ENCODE assay signal across 26 cellular contexts in genomic region chr1:72540674-72541073, GRCh38.
DNase-seq lines count a peak whose midpoint lies in the region; ATAC-seq, FAIRE-seq and TF ChIP-seq lines count a peak whose summit lies in the region.
"Had no signal": no experiment of that assay in that cellular context is flagged by ENCODE, and none has a peak within 500 bp of the region (broad histone marks: within the 10 kb centered on the region; RNA-seq: fewer than 3 reads in every experiment).

No MANE protein-coding gene starts in this region.

- H3K9ac ChIP-seq in HepG2 (ENCODE audit: insufficient read depth, low read depth, low read length), result no peak overlapping the region
- H3K9ac ChIP-seq: BLaER1 had no signal

- no peak for TF ChIP-seq RAD21 in HepG2 (CRISPR knock-in tag; IDR thresholded peaks at IDR 0.05)

- no peaks in the 10 kb centered on the region for H3K79me2 ChIP-seq in HepG2 (ENCODE audit: insufficient read depth, low read length)

- ATAC-seq in HepG2, result no peak
- ATAC-seq in right lobe of liver, result peak; percentile 22 to 81 (median 52)
- no peak for ATAC-seq in GM19452 (IDR thresholded peaks at IDR 0.05; ENCODE audit: unreplicated experiment)
- ATAC-seq: GM12878 had no signal

- TF ChIP-seq EP300 in HepG2 (IDR thresholded peaks at IDR 0.05; ENCODE audit: low read depth in 2 of 2, low read length in 2 of 2), result no peak
- TF ChIP-seq EP300 in HepG2 (CRISPR knock-in tag; IDR thresholded peaks at IDR 0.05; ENCODE audit: borderline replicate concordance), result no peak

- H4K20me1 ChIP-seq in HepG2 (ENCODE audit: insufficient read depth, low read length), result no peaks in the 10 kb centered on the region
- H4K20me1 ChIP-seq: BLaER1 had no signal

- H3K4me2 ChIP-seq in HepG2 (ENCODE audit: low read depth, low read length), result no peak overlapping the region
- H3K4me2 ChIP-seq: BLaER1 had no signal

- POLR2A ChIA-PET in HepG2 (lab: Yijun Ruan, JAX), result no interaction called here

- H3K27me3 ChIP-seq in bronchial epithelial cell (ENCODE audit: control insufficient read depth, insufficient read depth, low read length), result no peaks in the 10 kb centered on the region
- no peaks in the 10 kb centered on the region for H3K27me3 ChIP-seq in HepG2 (ENCODE audit: control insufficient read depth in 1 of 2, insufficient read depth in 2 of 2, low read length in 2 of 2)
- H3K27me3 ChIP-seq in right lobe of liver, result no peaks in the 10 kb centered on the region
- H3K27me3 ChIP-seq in WERI-Rb-1 (ENCODE audit: insufficient read depth, low read depth, severe bottlenecking), result no peaks in the 10 kb centered on the region
- H3K27me3 ChIP-seq: BE2C, BLaER1 had no signal

- FAIRE-seq in bronchial epithelial cell (lab: Jason Lieb, UNC), result peak; percentile 70
- FAIRE-seq in HepG2 (lab: Jason Lieb, UNC), result no peak
- FAIRE-seq: A204.1, GM12878, GM12892, GM18507 had no signal

- peaks cover 34% of the 10 kb centered on the region; the same call in 1 of the 2 replicates for H3K9me3 ChIP-seq in HepG2 (ENCODE audit: low read length)
- no peaks in the 10 kb centered on the region for H3K9me3 ChIP-seq in right lobe of liver
- H3K9me3 ChIP-seq in WERI-Rb-1 (ENCODE audit: severe bottlenecking), result no peaks in the 10 kb centered on the region
- H3K9me3 ChIP-seq: BE2C, BLaER1 had no signal

- in situ Hi-C loops in HepG2 (cut with HindIII; ENCODE audit: extremely low pct_ligation_motif_present, low pct_unique_long_range_greater_than_20kb), result no loop called here

- H3K27ac ChIP-seq in HepG2 (ENCODE audit: extremely low read length, insufficient read depth, low read length), result no peak overlapping the region
- no peak overlapping the region for H3K27ac ChIP-seq in right lobe of liver
- H3K27ac ChIP-seq in WERI-Rb-1, result no peak overlapping the region
- H3K27ac ChIP-seq: BLaER1 had no signal

- CTCF ChIA-PET in HepG2 (lab: Yijun Ruan, JAX; ENCODE audit: low intra/inter-chr PET ratio, low total read pairs), result no interaction called here

- intact Hi-C loops in HepG2 (cut with micrococcal nuclease; ENCODE audit: unreplicated experiment) (no loop called here), right lobe of liver (cut with DNase I) (loop anchor here in 1 of 2 donors (2.0 kb wide), 1 partner anchor 30 kb away; no protein-coding TSS in a partner anchor)

- no peaks in the 10 kb centered on the region for H3K36me3 ChIP-seq in bronchial epithelial cell (ENCODE audit: control insufficient read depth, insufficient read depth, low read length)
- H3K36me3 ChIP-seq in HepG2 (replicated peaks in 1 of 2; ENCODE audit: control insufficient read depth in 1 of 2, insufficient read depth in 2 of 2, low read length in 2 of 2), result no peaks in the 10 kb centered on the region
- no peaks in the 10 kb centered on the region for H3K36me3 ChIP-seq in right lobe of liver
- no peaks in the 10 kb centered on the region for H3K36me3 ChIP-seq in WERI-Rb-1
- H3K36me3 ChIP-seq: BE2C, BLaER1 had no signal

- H3K4me3 ChIP-seq in bronchial epithelial cell (ENCODE audit: low read depth, low read length) (no peak overlapping the region), HepG2 (replicated peaks in 1 of 3; ENCODE audit: insufficient read depth in 1 of 3, low read depth in 2 of 3, low read length in 3 of 3) (no peak overlapping the region), right lobe of liver (no peak overlapping the region), WERI-Rb-1 (ENCODE audit: low read depth, low read length) (no peak overlapping the region)
- H3K4me3 ChIP-seq: BLaER1, GM12878 had no signal

- no peak overlapping the region for H2AFZ ChIP-seq in HepG2 (ENCODE audit: low read length)

- TF ChIP-seq POLR2A in HepG2 (IDR thresholded peaks at IDR 0.05; ENCODE audit: insufficient read depth in 1 of 2, low read depth in 2 of 2, low read length in 2 of 2) (no peak), right lobe of liver (IDR thresholded peaks at IDR 0.05) (no peak)

- BruUV-seq in HepG2 (replicated peaks; lab: Mats Ljungman, UMichigan), result no TSS peak

- no peak for TF ChIP-seq CTCF in bronchial epithelial cell (IDR thresholded peaks at IDR 0.05; ENCODE audit: insufficient read depth, low read length, severe bottlenecking)
- TF ChIP-seq CTCF in HepG2 (CRISPR knock-in tag; IDR thresholded peaks at IDR 0.05), result no peak
- no peak for TF ChIP-seq CTCF in right lobe of liver (IDR thresholded peaks at IDR 0.05)
- TF ChIP-seq CTCF in WERI-Rb-1 (IDR thresholded peaks at IDR 0.05; ENCODE audit: low read depth, low read length), result no peak

- DNase-seq in bronchial epithelial cell (ENCODE audit: low read depth), result no peak
- DNase-seq in HepG2 (ENCODE audit: low spot score), result no peak
- no peak for DNase-seq in right lobe of liver
- no peak for DNase-seq in WERI-Rb-1
- DNase-seq in stimulated activated CD4-positive, alpha-beta T cell treated with anti-CD3 and anti-CD28 coated beads, Interleukin-1b, Interleukin-23, amount 100 ng/mL, for 48 hours, result no peak
- DNase-seq: 8988T; ACHN; BE2C; C1 segment of cervical spinal cord; CD4-positive, alpha-beta memory T cell; CD4-positive, CD25-positive, alpha-beta regulatory T cell; CD8-positive, alpha-beta memory T cell; COR-L47; DMS 273 treated with DMSO at 0.1 percent for 48 hours; DMS153; DMS53; DMS79; DND-41; EL; GDM1 had no signal

- WGBS in HepG2 (ENCODE audit: low lambda C conversion rate), result 0% methylated on average over 3 of the region's 4 CpGs
- WGBS in right lobe of liver (ENCODE audit: insufficient coverage, low coverage, low lambda C conversion rate, missing lambda C conversion rate), result 59% methylated on average over 3 of the region's 4 CpGs

- H3K4me1 ChIP-seq in HepG2 (ENCODE audit: insufficient read depth, low read length) (no peaks in the 10 kb centered on the region), right lobe of liver (no peaks in the 10 kb centered on the region)
- H3K4me1 ChIP-seq: BE2C, BLaER1 had no signal

TF ChIP-seq in HepG2, 621 proteins besides CTCF, POLR2A, EP300 and RAD21 (continues in another document):
- TF ChIP-seq SCMH1 (CRISPR knock-in tag; IDR thresholded peaks at IDR 0.05; ENCODE audit: borderline replicate concordance) (no peak), SP2 (CRISPR knock-in tag; IDR thresholded peaks at IDR 0.05) (no peak), ZBTB8A (CRISPR knock-in tag; IDR thresholded peaks at IDR 0.05; ENCODE audit: borderline replicate concordance, low read depth) (no peak), ZBTB4 (CRISPR knock-in tag; IDR thresholded peaks at IDR 0.05; ENCODE audit: borderline replicate concordance) (no peak), ATF7 (IDR thresholded peaks at IDR 0.05) (peak; percentile 77), ATF7 (CRISPR knock-in tag; IDR thresholded peaks at IDR 0.05) (no peak), HOXA3 (CRISPR knock-in tag; IDR thresholded peaks at IDR 0.05) (no peak), HNRNPL (IDR thresholded peaks at IDR 0.05; ENCODE audit: low read depth, low read length) (no peak), PAX8 (CRISPR knock-in tag; IDR thresholded peaks at IDR 0.05; ENCODE audit: borderline replicate concordance) (no peak)
- TF ChIP-seq, protein P1, sequence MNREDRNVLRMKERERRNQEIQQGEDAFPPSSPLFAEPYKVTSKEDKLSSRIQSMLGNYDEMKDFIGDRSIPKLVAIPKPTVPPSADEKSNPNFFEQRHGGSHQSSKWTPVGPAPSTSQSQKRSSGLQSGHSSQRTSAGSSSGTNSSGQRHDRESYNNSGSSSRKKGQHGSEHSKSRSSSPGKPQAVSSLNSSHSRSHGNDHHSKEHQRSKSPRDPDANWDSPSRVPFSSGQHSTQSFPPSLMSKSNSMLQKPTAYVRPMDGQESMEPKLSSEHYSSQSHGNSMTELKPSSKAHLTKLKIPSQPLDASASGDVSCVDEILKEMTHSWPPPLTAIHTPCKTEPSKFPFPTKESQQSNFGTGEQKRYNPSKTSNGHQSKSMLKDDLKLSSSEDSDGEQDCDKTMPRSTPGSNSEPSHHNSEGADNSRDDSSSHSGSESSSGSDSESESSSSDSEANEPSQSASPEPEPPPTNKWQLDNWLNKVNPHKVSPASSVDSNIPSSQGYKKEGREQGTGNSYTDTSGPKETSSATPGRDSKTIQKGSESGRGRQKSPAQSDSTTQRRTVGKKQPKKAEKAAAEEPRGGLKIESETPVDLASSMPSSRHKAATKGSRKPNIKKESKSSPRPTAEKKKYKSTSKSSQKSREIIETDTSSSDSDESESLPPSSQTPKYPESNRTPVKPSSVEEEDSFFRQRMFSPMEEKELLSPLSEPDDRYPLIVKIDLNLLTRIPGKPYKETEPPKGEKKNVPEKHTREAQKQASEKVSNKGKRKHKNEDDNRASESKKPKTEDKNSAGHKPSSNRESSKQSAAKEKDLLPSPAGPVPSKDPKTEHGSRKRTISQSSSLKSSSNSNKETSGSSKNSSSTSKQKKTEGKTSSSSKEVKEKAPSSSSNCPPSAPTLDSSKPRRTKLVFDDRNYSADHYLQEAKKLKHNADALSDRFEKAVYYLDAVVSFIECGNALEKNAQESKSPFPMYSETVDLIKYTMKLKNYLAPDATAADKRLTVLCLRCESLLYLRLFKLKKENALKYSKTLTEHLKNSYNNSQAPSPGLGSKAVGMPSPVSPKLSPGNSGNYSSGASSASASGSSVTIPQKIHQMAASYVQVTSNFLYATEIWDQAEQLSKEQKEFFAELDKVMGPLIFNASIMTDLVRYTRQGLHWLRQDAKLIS (CRISPR knock-in tag; IDR thresholded peaks at IDR 0.05), result no peak

Comparison
In these comparisons a context has a peak if more than half of its experiments do, and no peak if none do; other contexts are left out.
1. ATAC-seq: peak in right lobe of liver (4 of 4); none in HepG2 (single experiment) and GM19452 (single experiment).